ENCODE assay signal across 13 cellular contexts in genomic region chr5:12109075-12109688, GRCh38.
DNase-seq lines count a peak whose midpoint lies in the region; ATAC-seq and TF ChIP-seq lines count a peak whose summit lies in the region.
"Had no signal": no experiment of that assay in that cellular context is flagged by ENCODE, and none has a peak within 500 bp of the region (broad histone marks: within the 10 kb centered on the region; RNA-seq: fewer than 3 reads in every experiment).

No MANE protein-coding gene starts in this region.

- H3K27me3 Mint-ChIP-seq in Caco-2 (ENCODE audit: insufficient read depth, unreplicated experiment): no peaks in the 10 kb centered on the region
- no peaks in the 10 kb centered on the region for H3K27me3 Mint-ChIP-seq in neural progenitor cell (ENCODE audit: insufficient read depth, low read depth)
- H3K27me3 Mint-ChIP-seq: CD4-positive, alpha-beta memory T cell had no signal

- H3K9ac ChIP-seq in neural progenitor cell: no peak overlapping the region

- intact Hi-C loops in Caco-2 (cut with micrococcal nuclease; ENCODE audit: unreplicated experiment): loop anchor here (1.0 to 10.0 kb wide), 3 partner anchors 14 to 584 kb away; no protein-coding TSS in a partner anchor

- H3K9me3 ChIP-seq in Caco-2 (no peaks in the 10 kb centered on the region), neural progenitor cell (ENCODE audit: low read depth) (no peaks in the 10 kb centered on the region)
- H3K9me3 ChIP-seq: BE2C had no signal

- ATAC-seq in left lobe of liver (peak; percentile 47), HG02798 (IDR thresholded peaks at IDR 0.05; ENCODE audit: poor library complexity, unreplicated experiment) (no peak), HG03097 (IDR thresholded peaks at IDR 0.05; ENCODE audit: low FRiP score, unreplicated experiment) (no peak)
- ATAC-seq: HCT116 had no signal

- H3K27ac Mint-ChIP-seq in Caco-2 (ENCODE audit: unreplicated experiment) (peak overlapping the region; percentile 15), neural progenitor cell (no peak overlapping the region)
- H3K27ac Mint-ChIP-seq: CD4-positive, alpha-beta memory T cell had no signal

- peaks cover 9% of the 10 kb centered on the region for H3K9me3 Mint-ChIP-seq in Caco-2 (ENCODE audit: unreplicated experiment)
- no peaks in the 10 kb centered on the region for H3K9me3 Mint-ChIP-seq in neural progenitor cell

- no peak overlapping the region for H3K27ac ChIP-seq in neural progenitor cell
- H3K27ac ChIP-seq: C4-2B had no signal

- CTCF ChIA-PET in Caco-2 (lab: Charles Lee): no interaction called here

- DNase-seq in Caco-2: peak; percentile 51 to 63
- DNase-seq in HuH-7 (ENCODE audit: low spot score): peak; percentile 7
- no peak for DNase-seq in left lobe of liver (ENCODE audit: low spot score)
- no peak for DNase-seq in neural progenitor cell (ENCODE audit: low spot score)
- DNase-seq in foreskin fibroblast: no peak
- DNase-seq: BE2C; CD4-positive, alpha-beta memory T cell; DND-41; GDM1 had no signal

- peaks cover 32% of the 10 kb centered on the region for H3K4me1 Mint-ChIP-seq in Caco-2 (ENCODE audit: low read depth, unreplicated experiment)
- no peaks in the 10 kb centered on the region for H3K4me1 Mint-ChIP-seq in neural progenitor cell
- H3K4me1 Mint-ChIP-seq: CD4-positive, alpha-beta memory T cell had no signal

- no peaks in the 10 kb centered on the region for H4K20me1 ChIP-seq in neural progenitor cell (ENCODE audit: low read depth)

- H3K4me1 ChIP-seq in Caco-2: peaks cover 33% of the 10 kb centered on the region
- no peaks in the 10 kb centered on the region for H3K4me1 ChIP-seq in neural progenitor cell
- H3K4me1 ChIP-seq: BE2C had no signal

- no TSS peak for BruUV-seq in Caco-2 (replicated peaks; lab: Mats Ljungman, UMichigan)

- POLR2A ChIA-PET in Caco-2 (lab: Charles Lee): no interaction called here

- H3K4me2 ChIP-seq in neural progenitor cell: no peak overlapping the region

- H3K36me3 ChIP-seq in Caco-2 (ENCODE audit: control insufficient read depth, insufficient read depth, low read length) (peaks cover 3% of the 10 kb centered on the region), neural progenitor cell (no peaks in the 10 kb centered on the region)
- H3K36me3 ChIP-seq: BE2C had no signal

- no peaks in the 10 kb centered on the region for H3K79me2 ChIP-seq in neural progenitor cell (ENCODE audit: low read depth)

- H2AFZ ChIP-seq in neural progenitor cell (replicated peaks): peak overlapping the region; percentile 43

- H3K4me3 Mint-ChIP-seq in Caco-2 (ENCODE audit: unreplicated experiment) (peak overlapping the region; percentile 21), neural progenitor cell (no peak overlapping the region)
- H3K4me3 Mint-ChIP-seq: CD4-positive, alpha-beta memory T cell had no signal

- H3K4me3 ChIP-seq in Caco-2 (ENCODE audit: low read depth, low read length) (no peak overlapping the region), neural progenitor cell (no peak overlapping the region), foreskin fibroblast (ENCODE audit: low read depth in 1 of 2, low read length in 2 of 2) (no peak overlapping the region)

- H3K36me3 Mint-ChIP-seq in Caco-2 (ENCODE audit: insufficient read depth, unreplicated experiment) (no peaks in the 10 kb centered on the region), neural progenitor cell (no peaks in the 10 kb centered on the region)
- H3K36me3 Mint-ChIP-seq: CD4-positive, alpha-beta memory T cell had no signal

- TF ChIP-seq CTCF in Caco-2 (IDR thresholded peaks at IDR 0.05; ENCODE audit: insufficient read depth in 1 of 2, low read depth in 1 of 2, low read length in 1 of 2, severe bottlenecking in 1 of 2, unreplicated experiment in 1 of 2) (no peak), neural progenitor cell (IDR thresholded peaks at IDR 0.05) (no peak), foreskin fibroblast (IDR thresholded peaks at IDR 0.05; ENCODE audit: low read depth, low read length) (no peak)

- H3K27me3 ChIP-seq in Caco-2 (replicated peaks; ENCODE audit: control insufficient read depth, insufficient read depth, low read length) (no peaks in the 10 kb centered on the region), neural progenitor cell (no peaks in the 10 kb centered on the region)
- H3K27me3 ChIP-seq: BE2C had no signal

- no peaks in the 10 kb centered on the region for H3F3A ChIP-seq in neural progenitor cell (ENCODE audit: low read depth)

Comparison
In these comparisons a context has a peak if more than half of its experiments do, and no peak if none do; other contexts are left out.
1. DNase-seq: peak in Caco-2 (2 of 2) and HuH-7 (single experiment); none in left lobe of liver (single experiment), neural progenitor cell (single experiment) and foreskin fibroblast (0 of 2).